Comparison of ENCODE assay signal across 1 cellular context in the genomic region with DNA sequence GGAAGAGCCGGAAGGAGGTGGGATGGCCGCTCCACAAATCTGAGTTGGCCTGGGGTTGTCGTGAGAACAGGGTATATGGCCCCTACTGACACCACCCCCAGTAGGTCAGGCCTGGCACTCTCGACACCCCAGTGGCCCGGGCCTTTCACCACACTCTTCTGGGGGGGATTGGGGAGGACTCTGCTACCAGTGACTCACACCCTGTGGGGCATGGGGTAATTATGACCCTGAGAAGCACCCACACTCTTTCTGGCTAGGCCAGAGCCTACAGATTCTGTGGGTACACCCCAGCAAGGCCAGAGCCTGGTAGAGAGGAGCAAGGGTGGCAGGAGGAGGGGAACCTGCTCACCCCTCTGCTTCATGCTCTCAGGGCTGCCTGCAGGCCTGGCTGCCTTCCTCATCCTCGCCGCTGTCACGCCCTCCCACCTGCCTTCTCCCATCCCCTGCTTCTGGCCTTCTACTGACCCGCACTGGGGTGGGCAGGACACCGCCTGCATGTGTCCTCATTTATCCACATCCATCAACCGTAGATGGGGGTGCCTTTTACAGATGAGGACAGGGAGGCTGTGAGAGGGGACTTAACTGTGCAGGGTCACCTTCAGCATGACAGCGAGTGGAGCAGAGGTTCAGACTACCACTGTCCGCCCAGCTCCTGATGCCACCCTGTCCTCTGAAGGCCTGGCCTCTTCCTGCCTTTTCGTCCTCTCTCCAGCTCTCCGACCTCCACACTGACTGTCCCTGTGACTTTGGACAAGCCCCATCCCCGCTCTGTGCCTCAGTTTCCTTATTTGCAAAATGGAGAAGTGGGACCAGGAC.
A peak's percentile ranks its signal among the peaks of the same experiment; 100 is the strongest.
TF ChIP-seq lines count a peak whose summit lies in the region.

No MANE protein-coding gene starts in this region.

TF ChIP-seq in GM12878, 131 proteins besides CTCF, POLR2A, EP300 and RAD21:
- TF ChIP-seq SIN3A (IDR thresholded peaks at IDR 0.05; ENCODE audit: low read depth, low read length) (no peak), KAT2A (conservative IDR thresholded peaks at IDR 0.05; ENCODE audit: control insufficient read depth, low read depth, low read length) (no peak), POLR2AphosphoS5 (IDR thresholded peaks at IDR 0.05; ENCODE audit: low read length) (peak; percentile 20), MYB (IDR thresholded peaks at IDR 0.05; ENCODE audit: borderline replicate concordance, low read depth, low read length) (no peak), LARP7 (IDR thresholded peaks at IDR 0.05) (0 out of 2 replicates have a peak, but pooled peaks have one; percentile 9), ZBED1 (IDR thresholded peaks at IDR 0.05; ENCODE audit: borderline replicate concordance) (0 out of 2 replicates have a peak, but pooled peaks have one; percentile 23)
- TF ChIP-seq, protein P1, sequence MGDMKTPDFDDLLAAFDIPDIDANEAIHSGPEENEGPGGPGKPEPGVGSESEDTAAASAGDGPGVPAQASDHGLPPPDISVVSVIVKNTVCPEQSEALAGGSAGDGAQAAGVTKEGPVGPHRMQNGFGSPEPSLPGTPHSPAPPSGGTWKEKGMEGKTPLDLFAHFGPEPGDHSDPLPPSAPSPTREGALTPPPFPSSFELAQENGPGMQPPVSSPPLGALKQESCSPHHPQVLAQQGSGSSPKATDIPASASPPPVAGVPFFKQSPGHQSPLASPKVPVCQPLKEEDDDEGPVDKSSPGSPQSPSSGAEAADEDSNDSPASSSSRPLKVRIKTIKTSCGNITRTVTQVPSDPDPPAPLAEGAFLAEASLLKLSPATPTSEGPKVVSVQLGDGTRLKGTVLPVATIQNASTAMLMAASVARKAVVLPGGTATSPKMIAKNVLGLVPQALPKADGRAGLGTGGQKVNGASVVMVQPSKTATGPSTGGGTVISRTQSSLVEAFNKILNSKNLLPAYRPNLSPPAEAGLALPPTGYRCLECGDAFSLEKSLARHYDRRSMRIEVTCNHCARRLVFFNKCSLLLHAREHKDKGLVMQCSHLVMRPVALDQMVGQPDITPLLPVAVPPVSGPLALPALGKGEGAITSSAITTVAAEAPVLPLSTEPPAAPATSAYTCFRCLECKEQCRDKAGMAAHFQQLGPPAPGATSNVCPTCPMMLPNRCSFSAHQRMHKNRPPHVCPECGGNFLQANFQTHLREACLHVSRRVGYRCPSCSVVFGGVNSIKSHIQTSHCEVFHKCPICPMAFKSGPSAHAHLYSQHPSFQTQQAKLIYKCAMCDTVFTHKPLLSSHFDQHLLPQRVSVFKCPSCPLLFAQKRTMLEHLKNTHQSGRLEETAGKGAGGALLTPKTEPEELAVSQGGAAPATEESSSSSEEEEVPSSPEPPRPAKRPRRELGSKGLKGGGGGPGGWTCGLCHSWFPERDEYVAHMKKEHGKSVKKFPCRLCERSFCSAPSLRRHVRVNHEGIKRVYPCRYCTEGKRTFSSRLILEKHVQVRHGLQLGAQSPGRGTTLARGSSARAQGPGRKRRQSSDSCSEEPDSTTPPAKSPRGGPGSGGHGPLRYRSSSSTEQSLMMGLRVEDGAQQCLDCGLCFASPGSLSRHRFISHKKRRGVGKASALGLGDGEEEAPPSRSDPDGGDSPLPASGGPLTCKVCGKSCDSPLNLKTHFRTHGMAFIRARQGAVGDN (IDR thresholded peaks at IDR 0.05): peak; percentile 19; the same call in 1 of the 2 replicates
- TF ChIP-seq, protein P2, sequence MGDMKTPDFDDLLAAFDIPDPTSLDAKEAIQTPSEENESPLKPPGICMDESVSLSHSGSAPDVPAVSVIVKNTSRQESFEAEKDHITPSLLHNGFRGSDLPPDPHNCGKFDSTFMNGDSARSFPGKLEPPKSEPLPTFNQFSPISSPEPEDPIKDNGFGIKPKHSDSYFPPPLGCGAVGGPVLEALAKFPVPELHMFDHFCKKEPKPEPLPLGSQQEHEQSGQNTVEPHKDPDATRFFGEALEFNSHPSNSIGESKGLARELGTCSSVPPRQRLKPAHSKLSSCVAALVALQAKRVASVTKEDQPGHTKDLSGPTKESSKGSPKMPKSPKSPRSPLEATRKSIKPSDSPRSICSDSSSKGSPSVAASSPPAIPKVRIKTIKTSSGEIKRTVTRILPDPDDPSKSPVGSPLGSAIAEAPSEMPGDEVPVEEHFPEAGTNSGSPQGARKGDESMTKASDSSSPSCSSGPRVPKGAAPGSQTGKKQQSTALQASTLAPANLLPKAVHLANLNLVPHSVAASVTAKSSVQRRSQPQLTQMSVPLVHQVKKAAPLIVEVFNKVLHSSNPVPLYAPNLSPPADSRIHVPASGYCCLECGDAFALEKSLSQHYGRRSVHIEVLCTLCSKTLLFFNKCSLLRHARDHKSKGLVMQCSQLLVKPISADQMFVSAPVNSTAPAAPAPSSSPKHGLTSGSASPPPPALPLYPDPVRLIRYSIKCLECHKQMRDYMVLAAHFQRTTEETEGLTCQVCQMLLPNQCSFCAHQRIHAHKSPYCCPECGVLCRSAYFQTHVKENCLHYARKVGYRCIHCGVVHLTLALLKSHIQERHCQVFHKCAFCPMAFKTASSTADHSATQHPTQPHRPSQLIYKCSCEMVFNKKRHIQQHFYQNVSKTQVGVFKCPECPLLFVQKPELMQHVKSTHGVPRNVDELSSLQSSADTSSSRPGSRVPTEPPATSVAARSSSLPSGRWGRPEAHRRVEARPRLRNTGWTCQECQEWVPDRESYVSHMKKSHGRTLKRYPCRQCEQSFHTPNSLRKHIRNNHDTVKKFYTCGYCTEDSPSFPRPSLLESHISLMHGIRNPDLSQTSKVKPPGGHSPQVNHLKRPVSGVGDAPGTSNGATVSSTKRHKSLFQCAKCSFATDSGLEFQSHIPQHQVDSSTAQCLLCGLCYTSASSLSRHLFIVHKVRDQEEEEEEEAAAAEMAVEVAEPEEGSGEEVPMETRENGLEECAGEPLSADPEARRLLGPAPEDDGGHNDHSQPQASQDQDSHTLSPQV (IDR thresholded peaks at IDR 0.05): 0 out of 2 replicates have a peak, but pooled peaks have one; percentile 42
